25 cellular contexts compared by ENCODE assay signal in genomic region chr17:3727041-3727440, GRCh38. TPM values are rescaled to one million over a fixed set of nuclear protein-coding genes. Genes with fewer than 3 reads are reported as not detected.
DNase-seq lines count a peak whose midpoint lies in the region; ATAC-seq and TF ChIP-seq lines count a peak whose summit lies in the region.
"Had no signal": no experiment of that assay in that cellular context is flagged by ENCODE, and none has a peak within 500 bp of the region (broad histone marks: within the 10 kb centered on the region; RNA-seq: fewer than 3 reads in every experiment).

No MANE protein-coding gene starts in this region.

- H3K9ac ChIP-seq in SK-N-MC (ENCODE audit: insufficient read length) = no peak overlapping the region

- POLR2A ChIA-PET in activated CD4-positive, alpha-beta memory T cell treated with anti-CD3 and anti-CD28 coated beads, Interleukin-2, amount 10 ng/mL, durations not matched to agents 7 days and 5 days (lab: Charles Lee) = interaction anchor here (1.0 kb wide), 1 partner anchor 32 kb away, joined by 3 read pairs; no protein-coding TSS in a partner anchor

- H3K36me3 ChIP-seq in GM23338 (ENCODE audit: insufficient read depth) (peaks cover 9% of the 10 kb centered on the region; the same call in 1 of the 2 replicates), SK-N-MC (ENCODE audit: insufficient read depth, low read length) (peaks cover 24% of the 10 kb centered on the region)
- H3K36me3 ChIP-seq: adrenal gland, colonic mucosa had no signal

- DNase-seq in activated T-cell treated with anti-CD3 and anti-CD28 coated beads, Interleukin-2, amount 50 U/mL, for 72 hours = no peak
- no peak for DNase-seq in activated T-cell treated with anti-CD3 and anti-CD28 coated beads, Interleukin-2, amount 50 U/mL, for 24 hours
- DNase-seq in GM23338 (ENCODE audit: low spot score) = no peak
- no peak for DNase-seq in SK-N-MC (ENCODE audit: low read depth, low spot score)
- DNase-seq in stimulated activated CD4-positive, alpha-beta T cell treated with anti-CD3 and anti-CD28 coated beads, Interleukin-2, amount 100 ng/mL, for 48 hours = no peak
- no peak for DNase-seq in activated CD4-positive, alpha-beta memory T cell treated with anti-CD3 and anti-CD28 coated beads, Interleukin-2, amount 10 ng/mL, durations not matched to agents 7 days and 5 days
- DNase-seq: ACHN; activated CD4-positive, alpha-beta T cell treated with anti-CD3 and anti-CD28 coated beads for 48 hours; activated gamma-delta T cell treated with Interleukin-2 at 50 U/mL for 16 hours; adrenal gland; colonic mucosa; effector memory CD8-positive, alpha-beta T cell; hypothalamus; left ventricle myocardium superior; midbrain; NCI-H1417 treated with DMSO at 0.1 percent for 48 hours; NCI-H524; stimulated activated CD4-positive, alpha-beta T cell treated with anti-CD3 and anti-CD28 coated beads, Interleukin-15, amount 100 ng/mL, for 24 hours; stimulated activated CD8-positive, alpha-beta memory T cell treated with anti-CD3 and anti-CD28 coated beads, Interleukin-4, amount 100 ng/mL, for 48 hours had no signal

- H3F3A ChIP-seq in GM23338 (replicated peaks; ENCODE audit: low read depth) = no peaks in the 10 kb centered on the region; the same call in 1 of the 2 replicates

- no peak overlapping the region for H3K4me3 ChIP-seq in GM23338
- no peak overlapping the region for H3K4me3 ChIP-seq in SK-N-MC
- H3K4me3 ChIP-seq: adrenal gland, colonic mucosa had no signal

- peaks cover 23% of the 10 kb centered on the region for H3K4me1 ChIP-seq in GM23338 (ENCODE audit: insufficient read depth)

- ATAC-seq in activated T-cell treated with anti-CD3 and anti-CD28 coated beads, Interleukin-2, amount 50 U/mL, for 72 hours (replicated peaks in 1 of 2) = no peak
- no peak for ATAC-seq in GM23338
- ATAC-seq in stimulated activated memory B cell treated with anti-CD40 and anti-IgM and Interleukin-4, amounts not matched to agents 10 μg/mL and 1 μg/mL and 100 μg/mL, for 72 hours = peak; percentile 75
- ATAC-seq in HG03565 (IDR thresholded peaks at IDR 0.05; ENCODE audit: unreplicated experiment) = no peak
- ATAC-seq: effector memory CD8-positive, alpha-beta T cell; esophagus mucosa; left ventricle myocardium superior; Right ventricle myocardium inferior; sciatic nerve had no signal

- peaks cover 44% of the 10 kb centered on the region for H3K79me2 ChIP-seq in GM23338 (replicated peaks; ENCODE audit: insufficient read depth)

- no peaks in the 10 kb centered on the region for H3K9me3 ChIP-seq in SK-N-MC (ENCODE audit: low read depth, low read length)
- H3K9me3 ChIP-seq: adrenal gland, colonic mucosa had no signal

- H3K9me3 Mint-ChIP-seq in activated T-cell treated with anti-CD3 and anti-CD28 coated beads, Interleukin-2, amount 50 U/mL, for 72 hours = no peaks in the 10 kb centered on the region
- no peaks in the 10 kb centered on the region for H3K9me3 Mint-ChIP-seq in activated T-cell treated with anti-CD3 and anti-CD28 coated beads, Interleukin-2, amount 50 U/mL, for 24 hours
- H3K9me3 Mint-ChIP-seq in GM23338 = no peaks in the 10 kb centered on the region; the same call in 2 of the 3 replicates
- no peaks in the 10 kb centered on the region for H3K9me3 Mint-ChIP-seq in stimulated activated memory B cell treated with anti-CD40 and anti-IgM and Interleukin-4, amounts not matched to agents 10 μg/mL and 1 μg/mL and 100 μg/mL, for 72 hours
- H3K9me3 Mint-ChIP-seq in activated CD4-positive, alpha-beta memory T cell treated with anti-CD3 and anti-CD28 coated beads, Interleukin-2, amount 10 ng/mL, durations not matched to agents 7 days and 5 days = no peaks in the 10 kb centered on the region
- H3K9me3 Mint-ChIP-seq: effector memory CD8-positive, alpha-beta T cell had no signal

- peaks cover 42% of the 10 kb centered on the region for H3K4me1 Mint-ChIP-seq in activated T-cell treated with anti-CD3 and anti-CD28 coated beads, Interleukin-2, amount 50 U/mL, for 72 hours (ENCODE audit: low read depth)
- H3K4me1 Mint-ChIP-seq in activated T-cell treated with anti-CD3 and anti-CD28 coated beads, Interleukin-2, amount 50 U/mL, for 24 hours (ENCODE audit: low read depth) = peaks cover 33% of the 10 kb centered on the region
- H3K4me1 Mint-ChIP-seq in GM23338 = peaks cover 34% of the 10 kb centered on the region
- H3K4me1 Mint-ChIP-seq in stimulated activated memory B cell treated with anti-CD40 and anti-IgM and Interleukin-4, amounts not matched to agents 10 μg/mL and 1 μg/mL and 100 μg/mL, for 72 hours = peaks cover 48% of the 10 kb centered on the region
- H3K4me1 Mint-ChIP-seq in activated CD4-positive, alpha-beta memory T cell treated with anti-CD3 and anti-CD28 coated beads, Interleukin-2, amount 10 ng/mL, durations not matched to agents 7 days and 5 days = peaks cover 42% of the 10 kb centered on the region

- H2AFZ ChIP-seq in GM23338 = no peak overlapping the region

- no peaks in the 10 kb centered on the region for H3K27me3 ChIP-seq in GM23338 (ENCODE audit: insufficient read depth)
- H3K27me3 ChIP-seq: adrenal gland, colonic mucosa had no signal

- peak overlapping the region; percentile 28 to 42 for H3K4me3 Mint-ChIP-seq in activated T-cell treated with anti-CD3 and anti-CD28 coated beads, Interleukin-2, amount 50 U/mL, for 72 hours
- no peak overlapping the region for H3K4me3 Mint-ChIP-seq in activated T-cell treated with anti-CD3 and anti-CD28 coated beads, Interleukin-2, amount 50 U/mL, for 24 hours
- no peak overlapping the region for H3K4me3 Mint-ChIP-seq in GM23338
- H3K4me3 Mint-ChIP-seq in stimulated activated memory B cell treated with anti-CD40 and anti-IgM and Interleukin-4, amounts not matched to agents 10 μg/mL and 1 μg/mL and 100 μg/mL, for 72 hours = peak overlapping the region; percentile 2
- no peak overlapping the region for H3K4me3 Mint-ChIP-seq in activated CD4-positive, alpha-beta memory T cell treated with anti-CD3 and anti-CD28 coated beads, Interleukin-2, amount 10 ng/mL, durations not matched to agents 7 days and 5 days
- H3K4me3 Mint-ChIP-seq: effector memory CD8-positive, alpha-beta T cell had no signal

- H3K36me3 Mint-ChIP-seq in activated T-cell treated with anti-CD3 and anti-CD28 coated beads, Interleukin-2, amount 50 U/mL, for 72 hours (ENCODE audit: insufficient read depth in 2 of 2) = peaks cover 18 to 31% of the 10 kb centered on the region in 2 donors
- H3K36me3 Mint-ChIP-seq in activated T-cell treated with anti-CD3 and anti-CD28 coated beads, Interleukin-2, amount 50 U/mL, for 24 hours (ENCODE audit: low read depth) = peaks cover 67% of the 10 kb centered on the region
- peaks cover 46% of the 10 kb centered on the region for H3K36me3 Mint-ChIP-seq in GM23338 (ENCODE audit: low read depth)
- peaks cover 14% of the 10 kb centered on the region for H3K36me3 Mint-ChIP-seq in stimulated activated memory B cell treated with anti-CD40 and anti-IgM and Interleukin-4, amounts not matched to agents 10 μg/mL and 1 μg/mL and 100 μg/mL, for 72 hours
- peaks cover 54% of the 10 kb centered on the region for H3K36me3 Mint-ChIP-seq in activated CD4-positive, alpha-beta memory T cell treated with anti-CD3 and anti-CD28 coated beads, Interleukin-2, amount 10 ng/mL, durations not matched to agents 7 days and 5 days (ENCODE audit: low read depth)

- H4K20me1 ChIP-seq in GM23338 (replicated peaks; ENCODE audit: insufficient read depth) = peaks cover 32% of the 10 kb centered on the region

- H3K9me2 ChIP-seq in GM23338 (ENCODE audit: insufficient read depth) = no peaks in the 10 kb centered on the region

- H3K27me3 Mint-ChIP-seq in activated T-cell treated with anti-CD3 and anti-CD28 coated beads, Interleukin-2, amount 50 U/mL, for 72 hours (ENCODE audit: low read depth) = no peaks in the 10 kb centered on the region
- no peaks in the 10 kb centered on the region for H3K27me3 Mint-ChIP-seq in activated T-cell treated with anti-CD3 and anti-CD28 coated beads, Interleukin-2, amount 50 U/mL, for 24 hours
- H3K27me3 Mint-ChIP-seq in GM23338 (ENCODE audit: insufficient read depth, low read depth, poor library complexity) = peaks cover 25% of the 10 kb centered on the region
- no peaks in the 10 kb centered on the region for H3K27me3 Mint-ChIP-seq in stimulated activated memory B cell treated with anti-CD40 and anti-IgM and Interleukin-4, amounts not matched to agents 10 μg/mL and 1 μg/mL and 100 μg/mL, for 72 hours
- H3K27me3 Mint-ChIP-seq in activated CD4-positive, alpha-beta memory T cell treated with anti-CD3 and anti-CD28 coated beads, Interleukin-2, amount 10 ng/mL, durations not matched to agents 7 days and 5 days = no peaks in the 10 kb centered on the region
- H3K27me3 Mint-ChIP-seq: effector memory CD8-positive, alpha-beta T cell had no signal

- H3K27ac ChIP-seq in GM23338 (ENCODE audit: low read depth) (0 out of 2 replicates have a peak overlapping the region, but pooled peaks have one; percentile 26), SK-N-MC (peak overlapping the region; percentile 42; the same call in 1 of the 2 replicates)
- H3K27ac ChIP-seq: adrenal gland, C4-2B, colonic mucosa had no signal

- TF ChIP-seq CTCF in GM23338 (conservative IDR thresholded peaks at IDR 0.05; ENCODE audit: low read depth in 2 of 2) = no peak

- no peak overlapping the region for H3K4me2 ChIP-seq in GM23338

- CTCF ChIA-PET in activated CD4-positive, alpha-beta memory T cell treated with anti-CD3 and anti-CD28 coated beads, Interleukin-2, amount 10 ng/mL, durations not matched to agents 7 days and 5 days (lab: Charles Lee) = interaction anchor here (0.7 to 2.1 kb wide), 5 partner anchors 10 to 119 kb away, joined by 3 to 13 read pairs (median 4); no protein-coding TSS in a partner anchor

- no peak overlapping the region for H3K27ac Mint-ChIP-seq in activated T-cell treated with anti-CD3 and anti-CD28 coated beads, Interleukin-2, amount 50 U/mL, for 72 hours
- H3K27ac Mint-ChIP-seq in activated T-cell treated with anti-CD3 and anti-CD28 coated beads, Interleukin-2, amount 50 U/mL, for 24 hours = no peak overlapping the region
- H3K27ac Mint-ChIP-seq in GM23338 = no peak overlapping the region
- H3K27ac Mint-ChIP-seq in stimulated activated memory B cell treated with anti-CD40 and anti-IgM and Interleukin-4, amounts not matched to agents 10 μg/mL and 1 μg/mL and 100 μg/mL, for 72 hours = peak overlapping the region; percentile 59
- no peak overlapping the region for H3K27ac Mint-ChIP-seq in activated CD4-positive, alpha-beta memory T cell treated with anti-CD3 and anti-CD28 coated beads, Interleukin-2, amount 10 ng/mL, durations not matched to agents 7 days and 5 days
- H3K27ac Mint-ChIP-seq: effector memory CD8-positive, alpha-beta T cell had no signal

RNA-seq across cellular contexts. Expression of gene HASPIN, which starts 3.3 kb away (rescaled TPM):
- 10 to 100 TPM; 23.2 to 25.7 TPM for total RNA-seq in activated T-cell treated with anti-CD3 and anti-CD28 coated beads, Interleukin-2, amount 50 U/mL, for 72 hours
- total RNA-seq in GM23338 (2014; rRNA removed; shearing (Covaris generic)) = 34.0 and 35.1 TPM in 2 replicates
- polyA plus RNA-seq in GM23338 (2016; fragmentation: Nextera tagmentation; extraction: Ambion mirVana) = 5.8 and 6.1 TPM in 2 replicates
- total RNA-seq in activated CD4-positive, alpha-beta memory T cell treated with anti-CD3 and anti-CD28 coated beads, Interleukin-2, amount 10 ng/mL, durations not matched to agents 7 days and 5 days = 10 to 100 TPM; 23.8 to 25.2 TPM

RNA-seq across cellular contexts. Expression of gene P2RX5, which starts 31.1 kb away (rescaled TPM):
- 10 to 100 TPM; 46.5 to 60.1 TPM for total RNA-seq in activated T-cell treated with anti-CD3 and anti-CD28 coated beads, Interleukin-2, amount 50 U/mL, for 72 hours
- total RNA-seq in GM23338 (2014; rRNA removed; shearing (Covaris generic)) = 11.6 and 13.6 TPM in 2 replicates
- polyA plus RNA-seq in GM23338 (2016; fragmentation: Nextera tagmentation; extraction: Ambion mirVana) = 7.4 and 7.5 TPM in 2 replicates
- 10 to 100 TPM; 30.8 to 31.1 TPM for total RNA-seq in activated CD4-positive, alpha-beta memory T cell treated with anti-CD3 and anti-CD28 coated beads, Interleukin-2, amount 10 ng/mL, durations not matched to agents 7 days and 5 days

RNA-seq across cellular contexts. Expression of gene EMC6, which starts 58.4 kb away (rescaled TPM):
- total RNA-seq in activated T-cell treated with anti-CD3 and anti-CD28 coated beads, Interleukin-2, amount 50 U/mL, for 72 hours = 10 to 100 TPM; 44.0 to 45.0 TPM
- 27.6 and 48.0 TPM in 2 replicates for total RNA-seq in GM23338 (2014; rRNA removed; shearing (Covaris generic))
- 230 and 232 TPM in 2 replicates for polyA plus RNA-seq in GM23338 (2016; fragmentation: Nextera tagmentation; extraction: Ambion mirVana)
- total RNA-seq in activated CD4-positive, alpha-beta memory T cell treated with anti-CD3 and anti-CD28 coated beads, Interleukin-2, amount 10 ng/mL, durations not matched to agents 7 days and 5 days = 10 to 100 TPM; 40.4 to 41.6 TPM

RNA-seq across cellular contexts. Expression of gene TAX1BP3, which starts 58.7 kb away (rescaled TPM):
- total RNA-seq in activated T-cell treated with anti-CD3 and anti-CD28 coated beads, Interleukin-2, amount 50 U/mL, for 72 hours = 10 to 100 TPM; 10.6 to 12.3 TPM
- total RNA-seq in GM23338 (2014; rRNA removed; shearing (Covaris generic)) = 113 and 134 TPM in 2 replicates
- 93.0 and 98.7 TPM in 2 replicates for polyA plus RNA-seq in GM23338 (2016; fragmentation: Nextera tagmentation; extraction: Ambion mirVana)
- total RNA-seq in activated CD4-positive, alpha-beta memory T cell treated with anti-CD3 and anti-CD28 coated beads, Interleukin-2, amount 10 ng/mL, durations not matched to agents 7 days and 5 days = 10 to 100 TPM; 23.2 to 25.0 TPM

Comparison
In these comparisons a context has a peak if more than half of its experiments do, and no peak if none do; other contexts are left out.
1. H3K4me3 Mint-ChIP-seq: peak in activated T-cell treated with anti-CD3 and anti-CD28 coated beads, Interleukin-2, amount 50 U/mL, for 72 hours (2 of 2) and stimulated activated memory B cell treated with anti-CD40 and anti-IgM and Interleukin-4, amounts not matched to agents 10 μg/mL and 1 μg/mL and 100 μg/mL, for 72 hours (single experiment); none in activated T-cell treated with anti-CD3 and anti-CD28 coated beads, Interleukin-2, amount 50 U/mL, for 24 hours (single experiment), GM23338 (single experiment) and activated CD4-positive, alpha-beta memory T cell treated with anti-CD3 and anti-CD28 coated beads, Interleukin-2, amount 10 ng/mL, durations not matched to agents 7 days and 5 days (single experiment).